In the genomic region with DNA sequence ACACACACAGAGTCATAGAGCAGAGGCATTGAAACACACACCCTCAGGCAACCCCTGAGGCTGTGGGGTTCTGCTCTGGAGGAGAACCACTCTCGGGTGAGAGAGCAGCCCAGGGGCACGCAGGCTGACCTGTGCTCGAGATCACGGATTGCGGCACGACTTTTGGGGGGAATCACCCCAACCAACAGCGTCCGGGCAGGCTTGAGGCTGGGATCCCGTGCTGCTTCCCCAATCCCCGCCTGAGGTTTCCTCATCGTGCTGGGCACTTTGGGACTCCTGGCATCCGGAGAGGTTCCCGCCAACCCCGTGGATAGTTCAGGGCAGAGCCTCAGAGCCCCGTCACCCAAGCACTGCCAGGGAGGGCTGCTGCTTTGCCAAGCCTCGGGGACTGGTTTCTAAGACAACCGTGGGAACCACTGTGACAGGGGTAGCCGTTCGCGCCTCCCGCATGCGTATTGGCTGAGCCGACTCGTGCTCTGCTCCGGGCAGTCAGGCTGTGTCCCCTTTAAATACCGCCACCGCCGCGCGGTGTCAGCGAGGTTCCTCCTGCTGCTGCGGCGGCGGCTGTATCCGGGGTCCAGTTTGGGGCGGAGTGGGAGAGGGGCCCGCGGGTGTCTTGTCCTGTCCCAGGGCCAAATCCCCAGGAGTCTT, we compare ENCODE assay signal across 14 cellular contexts.
DNase-seq lines count a peak whose midpoint lies in the region; ATAC-seq and TF ChIP-seq lines count a peak whose summit lies in the region.
"Had no signal": no experiment of that assay in that cellular context is flagged by ENCODE, and none has a peak within 500 bp of the region (broad histone marks: within the 10 kb centered on the region; RNA-seq: fewer than 3 reads in every experiment).

No MANE protein-coding gene starts in this region.

- POLR2A ChIA-PET in MCF 10A (lab: Yijun Ruan, JAX): no interaction called here

- H3K36me3 Mint-ChIP-seq in activated CD4-positive, alpha-beta T cell treated with anti-CD3 and anti-CD28 coated beads, Interleukin-2, amount 10 ng/mL, durations not matched to agents 24 days and 14 days (ENCODE audit: low read depth): peaks cover 4% of the 10 kb centered on the region
- H3K36me3 Mint-ChIP-seq in MCF 10A (ENCODE audit: insufficient read depth, unreplicated experiment): no peaks in the 10 kb centered on the region
- H3K36me3 Mint-ChIP-seq: IgD-negative memory B cell had no signal

- ATAC-seq in stimulated activated naive CD8-positive, alpha-beta T cell treated with anti-CD3 and anti-CD28 coated beads, Interleukin-15, Interleukin-2, amounts not matched to agents 100 U/mL and 50 U/mL, for 24 hours: peak; percentile 23
- ATAC-seq in stimulated activated naive CD8-positive, alpha-beta T cell treated with anti-CD3 and anti-CD28 coated beads, Interleukin-15, amount 100 ng/mL, for 72 hours: no peak
- ATAC-seq in mucosa of descending colon (peak; percentile 21), HG02571 (IDR thresholded peaks at IDR 0.05; ENCODE audit: unreplicated experiment) (no peak)

- H3K4me3 ChIP-seq in coronary artery (no peak overlapping the region), mucosa of descending colon (no peak overlapping the region)
- H3K4me3 ChIP-seq: ovary, SJCRH30 had no signal

- no TSS peak for BruUV-seq in MCF 10A (replicated peaks; lab: Mats Ljungman, UMichigan)

- no peak for TF ChIP-seq CTCF in coronary artery (IDR thresholded peaks at IDR 0.05)
- no peak for TF ChIP-seq CTCF in mucosa of descending colon (IDR thresholded peaks at IDR 0.05)
- TF ChIP-seq CTCF in MCF 10A (IDR thresholded peaks at IDR 0.05; ENCODE audit: unreplicated experiment): no peak

- no peak overlapping the region for H3K4me3 Mint-ChIP-seq in stimulated activated naive CD8-positive, alpha-beta T cell treated with anti-CD3 and anti-CD28 coated beads, Interleukin-15, amount 100 ng/mL, for 72 hours
- no peak overlapping the region for H3K4me3 Mint-ChIP-seq in activated CD4-positive, alpha-beta T cell treated with anti-CD3 and anti-CD28 coated beads, Interleukin-2, amount 10 ng/mL, durations not matched to agents 24 days and 14 days
- no peak overlapping the region for H3K4me3 Mint-ChIP-seq in MCF 10A (ENCODE audit: unreplicated experiment)
- H3K4me3 Mint-ChIP-seq: IgD-negative memory B cell had no signal

- H3K36me3 ChIP-seq in mucosa of descending colon (ENCODE audit: low read depth): no peaks in the 10 kb centered on the region
- H3K36me3 ChIP-seq: ovary, SJCRH30 had no signal

- H3K27me3 Mint-ChIP-seq in stimulated activated naive CD8-positive, alpha-beta T cell treated with anti-CD3 and anti-CD28 coated beads, Interleukin-15, amount 100 ng/mL, for 72 hours: no peaks in the 10 kb centered on the region
- no peaks in the 10 kb centered on the region for H3K27me3 Mint-ChIP-seq in activated CD4-positive, alpha-beta T cell treated with anti-CD3 and anti-CD28 coated beads, Interleukin-2, amount 10 ng/mL, durations not matched to agents 24 days and 14 days
- H3K27me3 Mint-ChIP-seq in MCF 10A (ENCODE audit: insufficient read depth, unreplicated experiment): no peaks in the 10 kb centered on the region
- H3K27me3 Mint-ChIP-seq: IgD-negative memory B cell had no signal

- H3K9me3 ChIP-seq in mucosa of descending colon: peaks cover 55% of the 10 kb centered on the region
- H3K9me3 ChIP-seq: ovary, SJCRH30 had no signal

- CTCF ChIA-PET in MCF 10A (lab: Yijun Ruan, JAX): no interaction called here

- no peaks in the 10 kb centered on the region for H3K4me1 Mint-ChIP-seq in stimulated activated naive CD8-positive, alpha-beta T cell treated with anti-CD3 and anti-CD28 coated beads, Interleukin-15, amount 100 ng/mL, for 72 hours
- H3K4me1 Mint-ChIP-seq in activated CD4-positive, alpha-beta T cell treated with anti-CD3 and anti-CD28 coated beads, Interleukin-2, amount 10 ng/mL, durations not matched to agents 24 days and 14 days: no peaks in the 10 kb centered on the region
- H3K4me1 Mint-ChIP-seq in MCF 10A (ENCODE audit: insufficient read depth, unreplicated experiment): no peaks in the 10 kb centered on the region
- H3K4me1 Mint-ChIP-seq: IgD-negative memory B cell had no signal

- H3K9me3 Mint-ChIP-seq in stimulated activated naive CD8-positive, alpha-beta T cell treated with anti-CD3 and anti-CD28 coated beads, Interleukin-15, amount 100 ng/mL, for 72 hours: peaks cover 10 to 46% of the 10 kb centered on the region in 2 donors
- peaks cover 30% of the 10 kb centered on the region for H3K9me3 Mint-ChIP-seq in activated CD4-positive, alpha-beta T cell treated with anti-CD3 and anti-CD28 coated beads, Interleukin-2, amount 10 ng/mL, durations not matched to agents 24 days and 14 days
- peaks cover 33% of the 10 kb centered on the region for H3K9me3 Mint-ChIP-seq in MCF 10A (ENCODE audit: unreplicated experiment)

- DNase-seq in stimulated activated naive CD8-positive, alpha-beta T cell treated with anti-CD3 and anti-CD28 coated beads, Interleukin-15, Interleukin-2, amounts not matched to agents 100 U/mL and 50 U/mL, for 24 hours: no peak
- no peak for DNase-seq in stimulated activated naive CD8-positive, alpha-beta T cell treated with anti-CD3 and anti-CD28 coated beads, Interleukin-15, amount 100 ng/mL, for 72 hours
- DNase-seq in coronary artery (ENCODE audit: low spot score) (peak; percentile 78), mucosa of descending colon (peak in 1 of 3 donors; percentile 69), iPS-NIHi11 (ENCODE audit: low spot score) (no peak), MCF 10A (ENCODE audit: unreplicated experiment) (no peak)
- DNase-seq in activated CD4-positive, alpha-beta T cell treated with anti-CD3 and anti-CD28 coated beads, Interleukin-2, amount 10 ng/mL, durations not matched to agents 24 days and 14 days: no peak
- DNase-seq: NCI-H1436 treated with DMSO at 0.1 percent for 48 hours, NCI-H69, SJCRH30, trophoblast cell had no signal

- intact Hi-C loops in mucosa of descending colon (cut with DNase I, micrococcal nuclease): no loop called here
- intact Hi-C loops in activated CD4-positive, alpha-beta T cell treated with anti-CD3 and anti-CD28 coated beads, Interleukin-2, amount 10 ng/mL, durations not matched to agents 24 days and 14 days (cut with micrococcal nuclease): no loop called here
- intact Hi-C loops in MCF 10A (cut with micrococcal nuclease): no loop called here

- no peak overlapping the region for H3K27ac Mint-ChIP-seq in stimulated activated naive CD8-positive, alpha-beta T cell treated with anti-CD3 and anti-CD28 coated beads, Interleukin-15, amount 100 ng/mL, for 72 hours
- H3K27ac Mint-ChIP-seq in activated CD4-positive, alpha-beta T cell treated with anti-CD3 and anti-CD28 coated beads, Interleukin-2, amount 10 ng/mL, durations not matched to agents 24 days and 14 days: no peak overlapping the region
- H3K27ac Mint-ChIP-seq in MCF 10A (ENCODE audit: low read depth, unreplicated experiment): no peak overlapping the region

- H3K4me1 ChIP-seq in mucosa of descending colon (ENCODE audit: low read depth): no peaks in the 10 kb centered on the region
- H3K4me1 ChIP-seq: SJCRH30 had no signal

- H3K27ac ChIP-seq in coronary artery: no peak overlapping the region
- H3K27ac ChIP-seq: ovary, SJCRH30 had no signal

Comparison
In these comparisons a context has a peak if more than half of its experiments do, and no peak if none do; other contexts are left out.
1. ATAC-seq: peak in stimulated activated naive CD8-positive, alpha-beta T cell treated with anti-CD3 and anti-CD28 coated beads, Interleukin-15, Interleukin-2, amounts not matched to agents 100 U/mL and 50 U/mL, for 24 hours (single experiment) and mucosa of descending colon (single experiment); none in stimulated activated naive CD8-positive, alpha-beta T cell treated with anti-CD3 and anti-CD28 coated beads, Interleukin-15, amount 100 ng/mL, for 72 hours (single experiment) and HG02571 (single experiment).